21 cellular contexts compared by ENCODE assay signal in the genomic region with DNA sequence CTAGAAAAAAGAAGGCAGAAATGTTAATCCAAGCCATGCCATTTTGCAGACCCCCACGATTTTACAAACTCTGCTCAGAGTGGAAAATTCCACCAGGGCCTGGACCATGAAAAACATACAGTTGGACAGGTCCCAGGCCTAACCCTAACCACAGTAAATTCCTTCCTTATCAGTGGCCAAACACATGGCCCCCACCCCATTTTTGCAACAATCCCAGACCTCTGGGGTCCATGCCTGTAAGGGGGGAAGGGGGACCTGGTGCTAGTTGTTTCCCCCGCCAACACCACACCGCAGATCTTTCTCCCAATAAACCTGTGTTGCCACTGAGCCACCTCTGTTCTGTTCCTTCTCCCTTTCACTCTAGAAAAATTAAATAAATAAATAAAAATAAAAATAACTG.
DNase-seq lines count a peak whose midpoint lies in the region; ATAC-seq, FAIRE-seq and TF ChIP-seq lines count a peak whose summit lies in the region.
"Had no signal": no experiment of that assay in that cellular context is flagged by ENCODE, and none has a peak within 500 bp of the region (broad histone marks: within the 10 kb centered on the region; RNA-seq: fewer than 3 reads in every experiment).

No MANE protein-coding gene starts in this region.

- peaks cover 6% of the 10 kb centered on the region; the same call in 1 of the 2 replicates for H3F3A ChIP-seq in SU-DHL-6 (ENCODE audit: insufficient read depth)

- intact Hi-C loops in HepG2 (cut with micrococcal nuclease; ENCODE audit: unreplicated experiment) = loop anchor here (5.0 kb wide), 1 partner anchor 35 kb away; no protein-coding TSS in a partner anchor
- intact Hi-C loops in right lobe of liver (cut with DNase I) = no loop called here
- intact Hi-C loops in spleen (cut with DNase I; ENCODE audit: low total_unique reads) = no loop called here

- H3K27ac ChIP-seq in HepG2 (ENCODE audit: extremely low read length, insufficient read depth, low read length) (no peak overlapping the region), right lobe of liver (no peak overlapping the region), SU-DHL-6 (ENCODE audit: low read depth, low read length) (no peak overlapping the region), spleen (no peak overlapping the region)
- H3K27ac ChIP-seq: A549, C4-2B, GM23248 had no signal

- no peak for TF ChIP-seq POLR2A in HepG2 (IDR thresholded peaks at IDR 0.05; ENCODE audit: insufficient read depth in 1 of 2, low read depth in 2 of 2, low read length in 2 of 2)
- TF ChIP-seq POLR2A in right lobe of liver (IDR thresholded peaks at IDR 0.05) = no peak
- TF ChIP-seq POLR2A in spleen (IDR thresholded peaks at IDR 0.05) = no peak

- no peaks in the 10 kb centered on the region for H3K9me2 ChIP-seq in SU-DHL-6 (replicated peaks; ENCODE audit: insufficient read depth, low read length)

- POLR2A ChIA-PET in HepG2 (lab: Yijun Ruan, JAX) = no interaction called here

- H3K79me2 ChIP-seq in HepG2 (ENCODE audit: insufficient read depth, low read length) = no peaks in the 10 kb centered on the region
- H3K79me2 ChIP-seq in SU-DHL-6 (ENCODE audit: insufficient read depth, low read length) = no peaks in the 10 kb centered on the region

- no peak for TF ChIP-seq CTCF in HepG2 (CRISPR knock-in tag; IDR thresholded peaks at IDR 0.05)
- no peak for TF ChIP-seq CTCF in right lobe of liver (IDR thresholded peaks at IDR 0.05)
- TF ChIP-seq CTCF in SU-DHL-6 (IDR thresholded peaks at IDR 0.05; ENCODE audit: insufficient read depth, low read length, poor library complexity, severe bottlenecking) = no peak
- TF ChIP-seq CTCF in spleen (IDR thresholded peaks at IDR 0.05 in 8 of 11, conservative IDR thresholded peaks at IDR 0.05 in 3 of 11) = no peak

- H3K27me3 ChIP-seq in HepG2 (ENCODE audit: control insufficient read depth in 1 of 2, insufficient read depth in 2 of 2, low read length in 2 of 2) (no peaks in the 10 kb centered on the region), right lobe of liver (no peaks in the 10 kb centered on the region), SU-DHL-6 (ENCODE audit: low read length) (no peaks in the 10 kb centered on the region), spleen (replicated peaks in 1 of 7) (no peaks in the 10 kb centered on the region)

- FAIRE-seq in HepG2 (lab: Jason Lieb, UNC) = no peak
- FAIRE-seq: A549, G401.6, GM12891, GM18507, H54 had no signal

- H3K4me2 ChIP-seq in HepG2 (ENCODE audit: low read depth, low read length) = peak overlapping the region; percentile 32; the same call in 1 of the 2 replicates
- H3K4me2 ChIP-seq in SU-DHL-6 (ENCODE audit: low read depth, low read length, poor library complexity, severe bottlenecking) = no peak overlapping the region
- H3K4me2 ChIP-seq: A549 had no signal

- H3K9me3 ChIP-seq in HepG2 (ENCODE audit: low read length) (no peaks in the 10 kb centered on the region), right lobe of liver (no peaks in the 10 kb centered on the region), SU-DHL-6 (ENCODE audit: insufficient read depth, low read length) (no peaks in the 10 kb centered on the region), spleen (peaks cover 0 to 9% (median 0%) of the 10 kb centered on the region in 8 donors)
- H3K9me3 ChIP-seq: A549 had no signal

- ATAC-seq in HepG2 (no peak), right lobe of liver (no peak)
- ATAC-seq: A549 had no signal

- no peak for TF ChIP-seq RAD21 in HepG2 (CRISPR knock-in tag; IDR thresholded peaks at IDR 0.05)

- TF ChIP-seq EP300 in HepG2 (IDR thresholded peaks at IDR 0.05; ENCODE audit: low read depth in 2 of 2, low read length in 2 of 2) (no peak), HepG2 (CRISPR knock-in tag; IDR thresholded peaks at IDR 0.05; ENCODE audit: borderline replicate concordance) (no peak)

- WGBS in HepG2 (ENCODE audit: low lambda C conversion rate) = 48% methylated on average over 3 of the region's 3 CpGs
- WGBS in right lobe of liver (ENCODE audit: insufficient coverage, low coverage, low lambda C conversion rate, missing lambda C conversion rate) = 59% methylated on average over 3 of the region's 3 CpGs
- WGBS in spleen, 5 donors = 68 to 76% (median 71%) methylated on average over 3 of the region's 3 CpGs

- H4K20me1 ChIP-seq in HepG2 (ENCODE audit: insufficient read depth, low read length) (no peaks in the 10 kb centered on the region), SU-DHL-6 (ENCODE audit: low read depth, low read length) (no peaks in the 10 kb centered on the region)

- no TSS peak for BruUV-seq in HepG2 (replicated peaks; lab: Mats Ljungman, UMichigan)

- H3K9ac ChIP-seq in HepG2 (ENCODE audit: insufficient read depth, low read depth, low read length) = no peak overlapping the region
- H3K9ac ChIP-seq in SU-DHL-6 (ENCODE audit: low read length) = no peak overlapping the region
- H3K9ac ChIP-seq: GM23248 had no signal

- in situ Hi-C loops in HepG2 (cut with HindIII; ENCODE audit: extremely low pct_ligation_motif_present, low pct_unique_long_range_greater_than_20kb) = no loop called here

- H3K4me3 ChIP-seq in HepG2 (replicated peaks in 1 of 3; ENCODE audit: insufficient read depth in 1 of 3, low read depth in 2 of 3, low read length in 3 of 3) = no peak overlapping the region
- no peak overlapping the region for H3K4me3 ChIP-seq in right lobe of liver
- no peak overlapping the region for H3K4me3 ChIP-seq in SU-DHL-6 (ENCODE audit: insufficient read depth, low read length, poor library complexity, severe bottlenecking)
- no peak overlapping the region for H3K4me3 ChIP-seq in spleen
- H3K4me3 ChIP-seq: A549, GM23248 had no signal

- CTCF ChIA-PET in HepG2 (lab: Yijun Ruan, JAX; ENCODE audit: low intra/inter-chr PET ratio, low total read pairs) = no interaction called here

- peaks cover 34% of the 10 kb centered on the region for H3K4me1 ChIP-seq in HepG2 (ENCODE audit: insufficient read depth, low read length)
- H3K4me1 ChIP-seq in right lobe of liver = no peaks in the 10 kb centered on the region
- no peaks in the 10 kb centered on the region for H3K4me1 ChIP-seq in spleen
- H3K4me1 ChIP-seq: A549 had no signal

- DNase-seq in HepG2 (ENCODE audit: low spot score) (no peak), right lobe of liver (no peak), islet precursor cell (peak; percentile 62), foreskin melanocyte (no peak), spleen (no peak), OCI-M2 (lab: John Stamatoyannopoulos, UW; ENCODE audit: unreplicated experiment) (no peak)
- DNase-seq: AML-193; Calu3; CD4-positive, alpha-beta T cell; DMS79 treated with DMSO at 0.1 percent for 48 hours; EL; GM23248; HCEC 1CT; IMR-90 had no signal

- H2AFZ ChIP-seq in HepG2 (ENCODE audit: low read length) (no peak overlapping the region), SU-DHL-6 (ENCODE audit: low read depth, low read length, severe bottlenecking) (peak overlapping the region; percentile 39)
- H2AFZ ChIP-seq: GM23248 had no signal

- H3K36me3 ChIP-seq in HepG2 (replicated peaks in 1 of 2; ENCODE audit: control insufficient read depth in 1 of 2, insufficient read depth in 2 of 2, low read length in 2 of 2) (no peaks in the 10 kb centered on the region), right lobe of liver (no peaks in the 10 kb centered on the region), SU-DHL-6 (ENCODE audit: low read length) (no peaks in the 10 kb centered on the region), spleen (no peaks in the 10 kb centered on the region)

TF ChIP-seq in HepG2, 621 proteins besides CTCF, POLR2A, EP300 and RAD21:
- TF ChIP-seq, protein P1, sequence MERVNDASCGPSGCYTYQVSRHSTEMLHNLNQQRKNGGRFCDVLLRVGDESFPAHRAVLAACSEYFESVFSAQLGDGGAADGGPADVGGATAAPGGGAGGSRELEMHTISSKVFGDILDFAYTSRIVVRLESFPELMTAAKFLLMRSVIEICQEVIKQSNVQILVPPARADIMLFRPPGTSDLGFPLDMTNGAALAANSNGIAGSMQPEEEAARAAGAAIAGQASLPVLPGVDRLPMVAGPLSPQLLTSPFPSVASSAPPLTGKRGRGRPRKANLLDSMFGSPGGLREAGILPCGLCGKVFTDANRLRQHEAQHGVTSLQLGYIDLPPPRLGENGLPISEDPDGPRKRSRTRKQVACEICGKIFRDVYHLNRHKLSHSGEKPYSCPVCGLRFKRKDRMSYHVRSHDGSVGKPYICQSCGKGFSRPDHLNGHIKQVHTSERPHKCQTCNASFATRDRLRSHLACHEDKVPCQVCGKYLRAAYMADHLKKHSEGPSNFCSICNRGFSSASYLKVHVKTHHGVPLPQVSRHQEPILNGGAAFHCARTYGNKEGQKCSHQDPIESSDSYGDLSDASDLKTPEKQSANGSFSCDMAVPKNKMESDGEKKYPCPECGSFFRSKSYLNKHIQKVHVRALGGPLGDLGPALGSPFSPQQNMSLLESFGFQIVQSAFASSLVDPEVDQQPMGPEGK (CRISPR knock-in tag; IDR thresholded peaks at IDR 0.05) = peak; percentile 54; the same call in 1 of the 2 replicates
- TF ChIP-seq WIZ (CRISPR knock-in tag; IDR thresholded peaks at IDR 0.05) (no peak), DNMT1 (CRISPR knock-in tag; IDR thresholded peaks at IDR 0.05) (no peak), SOX13 (IDR thresholded peaks at IDR 0.05) (no peak), SOX13 (CRISPR knock-in tag; conservative IDR thresholded peaks at IDR 0.05 in 1 of 2, IDR thresholded peaks at IDR 0.05 in 1 of 2) (0 out of 4 replicates have a peak, but pooled peaks of 1 of the 2 experiments have one; percentile 17)
